In the genomic region with DNA sequence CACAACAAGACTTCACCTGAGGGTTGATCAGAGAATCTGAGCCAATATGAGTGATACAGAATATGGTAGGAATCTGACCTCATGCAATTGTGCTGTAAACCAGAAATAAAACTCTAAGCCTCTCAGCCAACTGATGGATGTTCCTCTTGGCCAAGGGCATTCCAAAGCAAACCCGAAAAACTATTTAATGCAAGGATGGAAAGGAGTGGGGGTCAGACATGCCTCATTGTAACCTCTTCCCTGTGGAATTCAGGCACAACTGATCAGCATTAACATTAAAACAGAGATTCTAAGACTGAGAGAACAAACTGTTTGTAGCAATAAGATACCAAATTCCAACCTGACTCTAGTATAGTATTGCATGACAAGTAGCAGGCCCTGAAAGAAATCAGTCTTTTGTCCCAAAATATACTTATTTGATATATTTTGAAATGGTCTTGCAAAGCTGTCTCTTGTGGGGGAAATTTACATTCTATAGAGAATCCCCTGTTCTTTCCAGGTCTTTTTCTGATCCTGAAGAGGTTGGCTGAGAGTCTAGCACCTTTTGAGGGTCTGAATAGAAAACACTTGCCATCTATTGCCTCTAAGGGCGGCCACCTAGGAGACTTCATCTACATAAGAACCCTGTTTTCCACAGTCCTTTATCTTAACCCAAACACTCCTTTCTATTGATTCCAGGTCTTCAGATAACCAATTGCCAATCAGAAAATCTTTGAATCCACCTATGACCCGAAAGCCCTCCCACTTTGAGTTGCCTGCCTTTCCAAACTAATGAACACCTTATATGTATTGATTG, we compare ENCODE assay signal across 35 cellular contexts.
"Had no signal": no experiment of that assay in that cellular context is flagged by ENCODE, and none has a peak within 500 bp of the region (broad histone marks: within the 10 kb centered on the region; RNA-seq: fewer than 3 reads in every experiment).

No MANE protein-coding gene starts in this region.

- H3K27ac ChIP-seq: adrenal gland, PC-9, RWPE1, WERI-Rb-1 had no signal

- H3K4me3 ChIP-seq: adrenal gland, PC-9 had no signal

- H3K9me3 ChIP-seq: adrenal gland had no signal

- H3K36me3 ChIP-seq: adrenal gland, WERI-Rb-1 had no signal

- FAIRE-seq: bronchial epithelial cell, RCC 7860 had no signal

- DNase-seq: activated CD4-positive, alpha-beta T cell treated with anti-CD3 and anti-CD28 coated beads for 36 hours; activated CD4-positive, alpha-beta T cell treated with anti-CD3 and anti-CD28 coated beads, Interleukin-2, amount 10 ng/mL, durations not matched to agents 7 days and 5 days; activated CD4-positive, alpha-beta T cell treated with anti-CD3 and anti-CD28 coated beads, Interleukin-2, amount 50 U/mL, for 48 hours; activated CD8-positive, alpha-beta T cell treated with anti-CD3 and anti-CD28 coated beads, Interleukin-2, amount 10 ng/mL, durations not matched to agents 7 days and 5 days; activated gamma-delta T cell; activated naive CD4-positive, alpha-beta T cell treated with anti-CD3 and anti-CD28 coated beads for 36 hours; activated T-cell treated with anti-CD3 and anti-CD28 coated beads, Interleukin-2, amount 50 U/mL, for 24 hours; adrenal gland; caudate nucleus; cerebellar nuclear complex; Kasumi-1; MM.1S; MV-4-11; NCI-H1092 treated with DMSO at 0.1 percent for 48 hours; NCI-H1417; NCI-H146; NCI-H187; NCI-H2029 treated with DMSO at 0.1 percent for 48 hours; NCI-H2107; NCI-H2171; NCI-H510A; NCI-H526; NCI-H748 treated with DMSO at 0.1 percent for 48 hours; NK-92 treated with Interleukin-12 subunit alpha and Interleukin-12 subunit beta, amount 100 ng/mL, for 24 hours; PC-9; SIG-M5; SW 1271; T1000; WERI-Rb-1 had no signal

- H3K4me1 ChIP-seq: adrenal gland had no signal

- H2AFZ ChIP-seq: PC-9 had no signal

- ATAC-seq: activated CD4-positive, alpha-beta T cell treated with anti-CD3 and anti-CD28 coated beads for 36 hours; activated CD8-positive, alpha-beta T cell treated with anti-CD3 and anti-CD28 coated beads, Interleukin-2, amount 10 ng/mL, durations not matched to agents 7 days and 5 days; activated naive CD4-positive, alpha-beta T cell treated with anti-CD3 and anti-CD28 coated beads, Interleukin-2, amount 50 U/mL, for 72 hours; Right ventricle myocardium inferior; SK-N-SH treated with all-trans-retinoic acid at 6 μM for 48 hours had no signal

- H3K27me3 ChIP-seq: adrenal gland had no signal

- H3K4me2 ChIP-seq: PC-9 had no signal
